ENCODE assay signal across 1 cellular context in the genomic region with DNA sequence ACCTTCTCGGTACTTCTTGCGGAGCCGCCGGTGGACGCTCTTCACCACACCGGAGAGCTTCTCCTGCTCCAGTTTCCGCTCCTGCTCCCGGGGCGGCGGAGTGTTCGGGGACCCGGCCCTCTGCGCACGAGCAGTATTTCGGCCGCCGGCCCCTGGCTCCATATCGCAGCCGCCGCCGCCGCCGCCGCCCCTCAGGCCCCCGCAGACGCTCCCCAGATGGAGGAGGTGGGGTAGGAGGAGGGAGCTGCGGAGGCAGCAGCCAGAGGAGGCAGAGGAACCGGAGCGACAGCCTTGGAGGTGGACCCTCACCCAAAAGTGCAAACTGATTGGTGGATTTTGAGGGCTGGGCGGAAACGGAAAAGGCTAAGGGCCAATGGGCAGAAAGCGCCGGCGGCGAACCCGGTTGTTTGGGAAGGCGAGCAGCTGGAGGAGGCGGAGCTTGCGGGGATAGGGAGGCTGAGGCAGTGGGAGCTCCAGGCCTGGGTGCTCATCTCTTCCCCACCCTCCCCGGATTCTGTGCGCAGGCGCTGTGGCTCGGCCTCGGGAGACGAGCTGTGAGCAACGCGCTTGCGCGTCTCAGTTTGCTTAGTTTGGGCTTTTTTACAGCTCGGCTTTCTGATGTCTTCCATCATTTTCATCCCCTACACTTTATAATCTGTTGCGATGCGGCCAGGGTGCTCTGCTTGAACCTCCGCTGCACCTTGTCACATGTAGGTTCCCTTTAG.
TF ChIP-seq lines count a peak whose summit lies in the region.

No MANE protein-coding gene starts in this region.

TF ChIP-seq in HepG2, 621 proteins besides CTCF, POLR2A, EP300 and RAD21 (continued from another document and continues in another):
- TF ChIP-seq, protein P1, sequence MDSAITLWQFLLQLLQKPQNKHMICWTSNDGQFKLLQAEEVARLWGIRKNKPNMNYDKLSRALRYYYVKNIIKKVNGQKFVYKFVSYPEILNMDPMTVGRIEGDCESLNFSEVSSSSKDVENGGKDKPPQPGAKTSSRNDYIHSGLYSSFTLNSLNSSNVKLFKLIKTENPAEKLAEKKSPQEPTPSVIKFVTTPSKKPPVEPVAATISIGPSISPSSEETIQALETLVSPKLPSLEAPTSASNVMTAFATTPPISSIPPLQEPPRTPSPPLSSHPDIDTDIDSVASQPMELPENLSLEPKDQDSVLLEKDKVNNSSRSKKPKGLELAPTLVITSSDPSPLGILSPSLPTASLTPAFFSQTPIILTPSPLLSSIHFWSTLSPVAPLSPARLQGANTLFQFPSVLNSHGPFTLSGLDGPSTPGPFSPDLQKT (CRISPR knock-in tag; IDR thresholded peaks at IDR 0.05; ENCODE audit: borderline replicate concordance): no peak
- TF ChIP-seq IRX3 (CRISPR knock-in tag; IDR thresholded peaks at IDR 0.05; ENCODE audit: borderline replicate concordance, low read depth): no peak
- no peak for TF ChIP-seq MATR3 (CRISPR knock-in tag; IDR thresholded peaks at IDR 0.05)
- peak; percentile 47 for TF ChIP-seq YY1 (IDR thresholded peaks at IDR 0.05; ENCODE audit: insufficient read depth, insufficient replicate concordance, low read depth, low read length)
- TF ChIP-seq ZFP36L2 (CRISPR knock-in tag; IDR thresholded peaks at IDR 0.05): no peak
- no peak for TF ChIP-seq HOXA9 (CRISPR knock-in tag; IDR thresholded peaks at IDR 0.05; ENCODE audit: borderline replicate concordance)
- no peak for TF ChIP-seq CBX1 (IDR thresholded peaks at IDR 0.05; ENCODE audit: low read depth)
- TF ChIP-seq, protein P2, sequence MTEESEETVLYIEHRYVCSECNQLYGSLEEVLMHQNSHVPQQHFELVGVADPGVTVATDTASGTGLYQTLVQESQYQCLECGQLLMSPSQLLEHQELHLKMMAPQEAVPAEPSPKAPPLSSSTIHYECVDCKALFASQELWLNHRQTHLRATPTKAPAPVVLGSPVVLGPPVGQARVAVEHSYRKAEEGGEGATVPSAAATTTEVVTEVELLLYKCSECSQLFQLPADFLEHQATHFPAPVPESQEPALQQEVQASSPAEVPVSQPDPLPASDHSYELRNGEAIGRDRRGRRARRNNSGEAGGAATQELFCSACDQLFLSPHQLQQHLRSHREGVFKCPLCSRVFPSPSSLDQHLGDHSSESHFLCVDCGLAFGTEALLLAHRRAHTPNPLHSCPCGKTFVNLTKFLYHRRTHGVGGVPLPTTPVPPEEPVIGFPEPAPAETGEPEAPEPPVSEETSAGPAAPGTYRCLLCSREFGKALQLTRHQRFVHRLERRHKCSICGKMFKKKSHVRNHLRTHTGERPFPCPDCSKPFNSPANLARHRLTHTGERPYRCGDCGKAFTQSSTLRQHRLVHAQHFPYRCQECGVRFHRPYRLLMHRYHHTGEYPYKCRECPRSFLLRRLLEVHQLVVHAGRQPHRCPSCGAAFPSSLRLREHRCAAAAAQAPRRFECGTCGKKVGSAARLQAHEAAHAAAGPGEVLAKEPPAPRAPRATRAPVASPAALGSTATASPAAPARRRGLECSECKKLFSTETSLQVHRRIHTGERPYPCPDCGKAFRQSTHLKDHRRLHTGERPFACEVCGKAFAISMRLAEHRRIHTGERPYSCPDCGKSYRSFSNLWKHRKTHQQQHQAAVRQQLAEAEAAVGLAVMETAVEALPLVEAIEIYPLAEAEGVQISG (CRISPR knock-in tag; IDR thresholded peaks at IDR 0.05): peak; percentile 68; the same call in 1 of the 2 replicates
- TF ChIP-seq, protein P3, sequence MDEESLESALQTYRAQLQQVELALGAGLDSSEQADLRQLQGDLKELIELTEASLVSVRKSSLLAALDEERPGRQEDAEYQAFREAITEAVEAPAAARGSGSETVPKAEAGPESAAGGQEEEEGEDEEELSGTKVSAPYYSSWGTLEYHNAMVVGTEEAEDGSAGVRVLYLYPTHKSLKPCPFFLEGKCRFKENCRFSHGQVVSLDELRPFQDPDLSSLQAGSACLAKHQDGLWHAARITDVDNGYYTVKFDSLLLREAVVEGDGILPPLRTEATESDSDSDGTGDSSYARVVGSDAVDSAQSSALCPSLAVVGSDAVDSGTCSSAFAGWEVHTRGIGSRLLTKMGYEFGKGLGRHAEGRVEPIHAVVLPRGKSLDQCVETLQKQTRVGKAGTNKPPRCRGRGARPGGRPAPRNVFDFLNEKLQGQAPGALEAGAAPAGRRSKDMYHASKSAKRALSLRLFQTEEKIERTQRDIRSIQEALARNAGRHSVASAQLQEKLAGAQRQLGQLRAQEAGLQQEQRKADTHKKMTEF (CRISPR knock-in tag; IDR thresholded peaks at IDR 0.05): peak; percentile 66; the same call in 1 of the 2 replicates
- TF ChIP-seq ZNF737 (CRISPR knock-in tag; IDR thresholded peaks at IDR 0.05; ENCODE audit: borderline replicate concordance): no peak
- no peak for TF ChIP-seq SCMH1 (CRISPR knock-in tag; IDR thresholded peaks at IDR 0.05; ENCODE audit: borderline replicate concordance)
- TF ChIP-seq, protein P4, sequence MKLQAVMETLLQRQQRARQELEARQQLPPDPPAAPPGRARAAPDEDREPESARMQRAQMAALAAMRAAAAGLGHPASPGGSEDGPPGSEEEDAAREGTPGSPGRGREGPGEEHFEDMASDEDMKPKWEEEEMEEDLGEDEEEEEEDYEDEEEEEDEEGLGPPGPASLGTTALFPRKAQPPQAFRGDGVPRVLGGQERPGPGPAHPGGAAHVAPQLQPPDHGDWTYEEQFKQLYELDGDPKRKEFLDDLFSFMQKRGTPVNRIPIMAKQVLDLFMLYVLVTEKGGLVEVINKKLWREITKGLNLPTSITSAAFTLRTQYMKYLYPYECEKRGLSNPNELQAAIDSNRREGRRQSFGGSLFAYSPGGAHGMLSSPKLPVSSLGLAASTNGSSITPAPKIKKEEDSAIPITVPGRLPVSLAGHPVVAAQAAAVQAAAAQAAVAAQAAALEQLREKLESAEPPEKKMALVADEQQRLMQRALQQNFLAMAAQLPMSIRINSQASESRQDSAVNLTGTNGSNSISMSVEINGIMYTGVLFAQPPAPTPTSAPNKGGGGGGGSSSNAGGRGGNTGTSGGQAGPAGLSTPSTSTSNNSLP (IDR thresholded peaks at IDR 0.05; ENCODE audit: low read depth, low read length): no peak
- TF ChIP-seq ZNF33A (CRISPR knock-in tag; IDR thresholded peaks at IDR 0.05; ENCODE audit: borderline replicate concordance): no peak
- TF ChIP-seq ZSCAN20 (CRISPR knock-in tag; IDR thresholded peaks at IDR 0.05; ENCODE audit: borderline replicate concordance): no peak
- no peak for TF ChIP-seq SKI (IDR thresholded peaks at IDR 0.05; ENCODE audit: partially characterized antibody)
- TF ChIP-seq, protein P5, sequence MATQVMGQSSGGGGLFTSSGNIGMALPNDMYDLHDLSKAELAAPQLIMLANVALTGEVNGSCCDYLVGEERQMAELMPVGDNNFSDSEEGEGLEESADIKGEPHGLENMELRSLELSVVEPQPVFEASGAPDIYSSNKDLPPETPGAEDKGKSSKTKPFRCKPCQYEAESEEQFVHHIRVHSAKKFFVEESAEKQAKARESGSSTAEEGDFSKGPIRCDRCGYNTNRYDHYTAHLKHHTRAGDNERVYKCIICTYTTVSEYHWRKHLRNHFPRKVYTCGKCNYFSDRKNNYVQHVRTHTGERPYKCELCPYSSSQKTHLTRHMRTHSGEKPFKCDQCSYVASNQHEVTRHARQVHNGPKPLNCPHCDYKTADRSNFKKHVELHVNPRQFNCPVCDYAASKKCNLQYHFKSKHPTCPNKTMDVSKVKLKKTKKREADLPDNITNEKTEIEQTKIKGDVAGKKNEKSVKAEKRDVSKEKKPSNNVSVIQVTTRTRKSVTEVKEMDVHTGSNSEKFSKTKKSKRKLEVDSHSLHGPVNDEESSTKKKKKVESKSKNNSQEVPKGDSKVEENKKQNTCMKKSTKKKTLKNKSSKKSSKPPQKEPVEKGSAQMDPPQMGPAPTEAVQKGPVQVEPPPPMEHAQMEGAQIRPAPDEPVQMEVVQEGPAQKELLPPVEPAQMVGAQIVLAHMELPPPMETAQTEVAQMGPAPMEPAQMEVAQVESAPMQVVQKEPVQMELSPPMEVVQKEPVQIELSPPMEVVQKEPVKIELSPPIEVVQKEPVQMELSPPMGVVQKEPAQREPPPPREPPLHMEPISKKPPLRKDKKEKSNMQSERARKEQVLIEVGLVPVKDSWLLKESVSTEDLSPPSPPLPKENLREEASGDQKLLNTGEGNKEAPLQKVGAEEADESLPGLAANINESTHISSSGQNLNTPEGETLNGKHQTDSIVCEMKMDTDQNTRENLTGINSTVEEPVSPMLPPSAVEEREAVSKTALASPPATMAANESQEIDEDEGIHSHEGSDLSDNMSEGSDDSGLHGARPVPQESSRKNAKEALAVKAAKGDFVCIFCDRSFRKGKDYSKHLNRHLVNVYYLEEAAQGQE (IDR thresholded peaks at IDR 0.05; ENCODE audit: borderline replicate concordance in 1 of 2, low read depth in 1 of 2, low read length in 2 of 2): no peak
- TF ChIP-seq, protein P6, sequence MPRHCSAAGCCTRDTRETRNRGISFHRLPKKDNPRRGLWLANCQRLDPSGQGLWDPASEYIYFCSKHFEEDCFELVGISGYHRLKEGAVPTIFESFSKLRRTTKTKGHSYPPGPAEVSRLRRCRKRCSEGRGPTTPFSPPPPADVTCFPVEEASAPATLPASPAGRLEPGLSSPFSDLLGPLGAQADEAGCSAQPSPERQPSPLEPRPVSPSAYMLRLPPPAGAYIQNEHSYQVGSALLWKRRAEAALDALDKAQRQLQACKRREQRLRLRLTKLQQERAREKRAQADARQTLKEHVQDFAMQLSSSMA (CRISPR knock-in tag; IDR thresholded peaks at IDR 0.05): no peak
- TF ChIP-seq ZNF569 (CRISPR knock-in tag; IDR thresholded peaks at IDR 0.05; ENCODE audit: borderline replicate concordance): no peak
- no peak for TF ChIP-seq FOXA1 (IDR thresholded peaks at IDR 0.05)
- no peak; the same call in 1 of the 2 replicates for TF ChIP-seq FOXA1 (CRISPR knock-in tag; IDR thresholded peaks at IDR 0.05)
- no peak for TF ChIP-seq RAD51 (IDR thresholded peaks at IDR 0.05; ENCODE audit: borderline replicate concordance)
- no peak for TF ChIP-seq ZBTB7B (CRISPR knock-in tag; IDR thresholded peaks at IDR 0.05)
- no peak for TF ChIP-seq RORA (CRISPR knock-in tag; IDR thresholded peaks at IDR 0.05)
- TF ChIP-seq ELF4 (CRISPR knock-in tag; IDR thresholded peaks at IDR 0.05; ENCODE audit: borderline replicate concordance): no peak
- no peak; the same call in 1 of the 2 replicates for TF ChIP-seq MXD4 (CRISPR knock-in tag; IDR thresholded peaks at IDR 0.05)
- TF ChIP-seq ZKSCAN5 (CRISPR knock-in tag; IDR thresholded peaks at IDR 0.05): no peak
- no peak for TF ChIP-seq ZNF572 (CRISPR knock-in tag; IDR thresholded peaks at IDR 0.05)
- no peak for TF ChIP-seq SOX13 (IDR thresholded peaks at IDR 0.05)
- TF ChIP-seq SOX13 (CRISPR knock-in tag; conservative IDR thresholded peaks at IDR 0.05 in 1 of 2, IDR thresholded peaks at IDR 0.05 in 1 of 2): no peak
- TF ChIP-seq HOXA5 (CRISPR knock-in tag; IDR thresholded peaks at IDR 0.05): no peak
- TF ChIP-seq, protein P7, sequence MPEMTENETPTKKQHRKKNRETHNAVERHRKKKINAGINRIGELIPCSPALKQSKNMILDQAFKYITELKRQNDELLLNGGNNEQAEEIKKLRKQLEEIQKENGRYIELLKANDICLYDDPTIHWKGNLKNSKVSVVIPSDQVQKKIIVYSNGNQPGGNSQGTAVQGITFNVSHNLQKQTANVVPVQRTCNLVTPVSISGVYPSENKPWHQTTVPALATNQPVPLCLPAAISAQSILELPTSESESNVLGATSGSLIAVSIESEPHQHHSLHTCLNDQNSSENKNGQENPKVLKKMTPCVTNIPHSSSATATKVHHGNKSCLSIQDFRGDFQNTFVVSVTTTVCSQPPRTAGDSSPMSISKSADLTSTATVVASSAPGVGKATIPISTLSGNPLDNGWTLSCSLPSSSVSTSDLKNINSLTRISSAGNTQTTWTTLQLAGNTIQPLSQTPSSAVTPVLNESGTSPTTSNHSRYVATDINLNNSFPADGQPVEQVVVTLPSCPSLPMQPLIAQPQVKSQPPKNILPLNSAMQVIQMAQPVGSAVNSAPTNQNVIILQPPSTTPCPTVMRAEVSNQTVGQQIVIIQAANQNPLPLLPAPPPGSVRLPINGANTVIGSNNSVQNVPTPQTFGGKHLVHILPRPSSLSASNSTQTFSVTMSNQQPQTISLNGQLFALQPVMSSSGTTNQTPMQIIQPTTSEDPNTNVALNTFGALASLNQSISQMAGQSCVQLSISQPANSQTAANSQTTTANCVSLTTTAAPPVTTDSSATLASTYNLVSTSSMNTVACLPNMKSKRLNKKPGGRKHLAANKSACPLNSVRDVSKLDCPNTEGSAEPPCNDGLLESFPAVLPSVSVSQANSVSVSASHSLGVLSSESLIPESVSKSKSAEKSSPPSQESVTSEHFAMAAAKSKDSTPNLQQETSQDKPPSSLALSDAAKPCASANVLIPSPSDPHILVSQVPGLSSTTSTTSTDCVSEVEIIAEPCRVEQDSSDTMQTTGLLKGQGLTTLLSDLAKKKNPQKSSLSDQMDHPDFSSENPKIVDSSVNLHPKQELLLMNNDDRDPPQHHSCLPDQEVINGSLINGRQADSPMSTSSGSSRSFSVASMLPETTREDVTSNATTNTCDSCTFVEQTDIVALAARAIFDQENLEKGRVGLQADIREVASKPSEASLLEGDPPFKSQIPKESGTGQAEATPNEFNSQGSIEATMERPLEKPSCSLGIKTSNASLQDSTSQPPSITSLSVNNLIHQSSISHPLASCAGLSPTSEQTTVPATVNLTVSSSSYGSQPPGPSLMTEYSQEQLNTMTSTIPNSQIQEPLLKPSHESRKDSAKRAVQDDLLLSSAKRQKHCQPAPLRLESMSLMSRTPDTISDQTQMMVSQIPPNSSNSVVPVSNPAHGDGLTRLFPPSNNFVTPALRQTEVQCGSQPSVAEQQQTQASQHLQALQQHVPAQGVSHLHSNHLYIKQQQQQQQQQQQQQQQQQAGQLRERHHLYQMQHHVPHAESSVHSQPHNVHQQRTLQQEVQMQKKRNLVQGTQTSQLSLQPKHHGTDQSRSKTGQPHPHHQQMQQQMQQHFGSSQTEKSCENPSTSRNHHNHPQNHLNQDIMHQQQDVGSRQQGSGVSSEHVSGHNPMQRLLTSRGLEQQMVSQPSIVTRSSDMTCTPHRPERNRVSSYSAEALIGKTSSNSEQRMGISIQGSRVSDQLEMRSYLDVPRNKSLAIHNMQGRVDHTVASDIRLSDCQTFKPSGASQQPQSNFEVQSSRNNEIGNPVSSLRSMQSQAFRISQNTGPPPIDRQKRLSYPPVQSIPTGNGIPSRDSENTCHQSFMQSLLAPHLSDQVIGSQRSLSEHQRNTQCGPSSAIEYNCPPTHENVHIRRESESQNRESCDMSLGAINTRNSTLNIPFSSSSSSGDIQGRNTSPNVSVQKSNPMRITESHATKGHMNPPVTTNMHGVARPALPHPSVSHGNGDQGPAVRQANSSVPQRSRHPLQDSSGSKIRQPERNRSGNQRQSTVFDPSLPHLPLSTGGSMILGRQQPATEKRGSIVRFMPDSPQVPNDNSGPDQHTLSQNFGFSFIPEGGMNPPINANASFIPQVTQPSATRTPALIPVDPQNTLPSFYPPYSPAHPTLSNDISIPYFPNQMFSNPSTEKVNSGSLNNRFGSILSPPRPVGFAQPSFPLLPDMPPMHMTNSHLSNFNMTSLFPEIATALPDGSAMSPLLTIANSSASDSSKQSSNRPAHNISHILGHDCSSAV (CRISPR knock-in tag; IDR thresholded peaks at IDR 0.05; ENCODE audit: borderline replicate concordance): no peak
